Comparison of ENCODE assay signal across 3 cellular contexts in genomic region chr20:12453711-12454110, GRCh38.
"Had no signal": no experiment of that assay in that cellular context is flagged by ENCODE, and none has a peak within 500 bp of the region (broad histone marks: within the 10 kb centered on the region; RNA-seq: fewer than 3 reads in every experiment).

No MANE protein-coding gene starts in this region.

- DNase-seq: GDM1, GF-D8 had no signal

- H3K4me3 ChIP-seq: GM12878 had no signal

- ATAC-seq: GM12878 had no signal
